In the genomic region with DNA sequence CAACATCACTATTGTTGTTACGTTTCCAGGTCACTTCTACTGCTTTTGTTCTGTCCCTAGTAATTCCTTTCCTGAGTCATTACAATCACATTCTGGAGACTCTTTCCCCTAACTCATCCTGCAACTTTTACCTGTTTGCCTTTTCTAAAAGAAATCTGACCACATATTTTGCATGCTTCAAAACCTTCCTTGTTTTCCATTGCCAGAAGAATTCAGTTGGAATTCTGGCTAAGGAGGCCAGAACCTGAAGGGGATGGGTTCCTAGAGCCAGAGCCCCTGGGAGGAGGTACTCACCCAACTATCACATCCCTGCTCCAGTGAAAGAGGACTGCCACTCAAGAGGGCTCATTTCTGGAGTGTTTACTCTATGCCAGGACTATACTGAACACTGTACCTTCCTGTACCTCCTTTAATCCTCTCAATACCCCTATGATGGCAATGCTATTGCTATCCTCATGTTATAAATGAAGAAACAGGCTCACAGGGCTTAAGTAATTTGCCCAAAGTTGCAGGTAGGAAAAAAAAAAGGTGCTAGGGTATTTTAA, we compare ENCODE assay signal across 24 cellular contexts. TPM values are rescaled to one million over a fixed set of nuclear protein-coding genes. Genes with fewer than 3 reads are reported as not detected.
A peak's percentile ranks its signal among the peaks of the same experiment; 100 is the strongest.
DNase-seq lines count a peak whose midpoint lies in the region; ATAC-seq and TF ChIP-seq lines count a peak whose summit lies in the region.
"Had no signal": no experiment of that assay in that cellular context is flagged by ENCODE, and none has a peak within 500 bp of the region (broad histone marks: within the 10 kb centered on the region; RNA-seq: fewer than 3 reads in every experiment).

No MANE protein-coding gene starts in this region.

- no peak overlapping the region for H3K4me3 Mint-ChIP-seq in stimulated activated memory B cell treated with anti-CD40 and anti-IgM and Interleukin-4, amounts not matched to agents 10 μg/mL and 1 μg/mL and 100 μg/mL, for 72 hours
- H3K4me3 Mint-ChIP-seq: activated naive CD4-positive, alpha-beta T cell treated with anti-CD3 and anti-CD28 coated beads, Interleukin-2, amount 50 U/mL, for 24 hours; activated T-cell treated with anti-CD3 and anti-CD28 coated beads, Interleukin-2, amount 50 U/mL, for 4 hours; endodermal cell; T-helper 1 cell treated with Interleukin-12 subunit alpha and Interleukin-12 subunit beta and Interleukin-4 antibody, amounts not matched to agents 30 μg/mL and 1 μg/mL, for 36 hours had no signal

- no peaks in the 10 kb centered on the region for H3K27me3 Mint-ChIP-seq in stimulated activated memory B cell treated with anti-CD40 and anti-IgM and Interleukin-4, amounts not matched to agents 10 μg/mL and 1 μg/mL and 100 μg/mL, for 72 hours

- no peak overlapping the region for H2AFZ ChIP-seq in OCI-LY3 (ENCODE audit: low read depth, low read length)

- ATAC-seq in esophagus mucosa (peak; percentile 42), HG02870 (IDR thresholded peaks at IDR 0.05; ENCODE audit: unreplicated experiment) (no peak), gastroesophageal sphincter (no peak)
- no peak for ATAC-seq in stimulated activated memory B cell treated with anti-CD40 and anti-IgM and Interleukin-4, amounts not matched to agents 10 μg/mL and 1 μg/mL and 100 μg/mL, for 72 hours
- ATAC-seq: A549 had no signal

- DNase-seq in NCI-H510A treated with DMSO at 0.1 percent for 48 hours (lab: John Stamatoyannopoulos, UW), result peak; percentile 7
- DNase-seq in NCI-H510A (lab: John Stamatoyannopoulos, UW), result no peak
- no peak for DNase-seq in D341Med (ENCODE audit: low spot score)
- DNase-seq: activated CD4-positive, alpha-beta T cell treated with anti-CD3 and anti-CD28 coated beads for 1 hour; activated T-cell treated with anti-CD3 and anti-CD28 coated beads, Interleukin-2, amount 50 U/mL, for 4 hours; BE2C; endodermal cell; kidney glomerular epithelial cell; NCI-H1436; NCI-H2171; NCI-H526; occipital lobe; uterus had no signal

- H3K27me3 ChIP-seq in OCI-LY3 (ENCODE audit: low read depth, low read length), result peaks cover 39% of the 10 kb centered on the region
- H3K27me3 ChIP-seq in gastroesophageal sphincter, result no peaks in the 10 kb centered on the region
- H3K27me3 ChIP-seq: BE2C, suprapubic skin, uterus had no signal

- H3K9me3 Mint-ChIP-seq in stimulated activated memory B cell treated with anti-CD40 and anti-IgM and Interleukin-4, amounts not matched to agents 10 μg/mL and 1 μg/mL and 100 μg/mL, for 72 hours, result peaks cover 8% of the 10 kb centered on the region

- peaks cover 6% of the 10 kb centered on the region for H3K36me3 Mint-ChIP-seq in stimulated activated memory B cell treated with anti-CD40 and anti-IgM and Interleukin-4, amounts not matched to agents 10 μg/mL and 1 μg/mL and 100 μg/mL, for 72 hours
- H3K36me3 Mint-ChIP-seq: activated naive CD4-positive, alpha-beta T cell treated with anti-CD3 and anti-CD28 coated beads, Interleukin-2, amount 50 U/mL, for 24 hours had no signal

- H3K4me2 ChIP-seq in OCI-LY3 (ENCODE audit: low read length), result peak overlapping the region; percentile 48; the same call in 1 of the 2 replicates
- H3K4me2 ChIP-seq: A549 had no signal

- no peak overlapping the region for H3K27ac ChIP-seq in OCI-LY3 (ENCODE audit: low read length)
- no peak overlapping the region for H3K27ac ChIP-seq in gastroesophageal sphincter
- H3K27ac ChIP-seq: A549, suprapubic skin, uterus had no signal

- no peak overlapping the region for H3K4me3 ChIP-seq in OCI-LY3 (ENCODE audit: low read length)
- no peak overlapping the region for H3K4me3 ChIP-seq in gastroesophageal sphincter
- H3K4me3 ChIP-seq: A549, skin epidermis, suprapubic skin, uterus had no signal

- TF ChIP-seq EP300 in gastroesophageal sphincter (IDR thresholded peaks at IDR 0.05), result no peak

- H3K4me1 Mint-ChIP-seq in stimulated activated memory B cell treated with anti-CD40 and anti-IgM and Interleukin-4, amounts not matched to agents 10 μg/mL and 1 μg/mL and 100 μg/mL, for 72 hours, result peaks cover 39% of the 10 kb centered on the region

- no peak for TF ChIP-seq POLR2A in gastroesophageal sphincter (IDR thresholded peaks at IDR 0.05)

- H3K9ac ChIP-seq in OCI-LY3 (ENCODE audit: low read length), result no peak overlapping the region

- peak overlapping the region; percentile 78 for H3K27ac Mint-ChIP-seq in stimulated activated memory B cell treated with anti-CD40 and anti-IgM and Interleukin-4, amounts not matched to agents 10 μg/mL and 1 μg/mL and 100 μg/mL, for 72 hours
- H3K27ac Mint-ChIP-seq: activated naive CD4-positive, alpha-beta T cell treated with anti-CD3 and anti-CD28 coated beads, Interleukin-2, amount 50 U/mL, for 24 hours; endodermal cell had no signal

- H3K79me2 ChIP-seq in OCI-LY3 (ENCODE audit: low read length), result no peaks in the 10 kb centered on the region

- WGBS in gastroesophageal sphincter (ENCODE audit: low coverage in 1 of 2), 2 donors, result 79% methylated on average over 1 of the region's 1 CpG; no CpG with 5 or more reads in 1 of the 2 donors

- no peak for TF ChIP-seq CTCF in OCI-LY3 (IDR thresholded peaks at IDR 0.05; ENCODE audit: low read depth, low read length)
- no peak for TF ChIP-seq CTCF in gastroesophageal sphincter (IDR thresholded peaks at IDR 0.05)

- H3K4me1 ChIP-seq in OCI-LY3 (ENCODE audit: low read length) (peaks cover 18% of the 10 kb centered on the region), gastroesophageal sphincter (no peaks in the 10 kb centered on the region)
- H3K4me1 ChIP-seq: A549, BE2C, uterus had no signal

- H3K36me3 ChIP-seq in OCI-LY3 (replicated peaks; ENCODE audit: low read depth, low read length), result no peaks in the 10 kb centered on the region
- no peaks in the 10 kb centered on the region for H3K36me3 ChIP-seq in gastroesophageal sphincter
- H3K36me3 ChIP-seq: BE2C, suprapubic skin, uterus had no signal

- H3K9me3 ChIP-seq in OCI-LY3 (ENCODE audit: insufficient read depth, low read length), result no peaks in the 10 kb centered on the region
- H3K9me3 ChIP-seq in gastroesophageal sphincter, result no peaks in the 10 kb centered on the region
- H3K9me3 ChIP-seq: suprapubic skin, uterus had no signal

- H4K20me1 ChIP-seq in OCI-LY3 (ENCODE audit: insufficient read depth, low read length), result 0 out of 2 replicates have a peak, but pooled peaks cover 5% of the 10 kb centered on the region

RNA-seq across cellular contexts. Expression of a gene that starts 42.8 kb away (rescaled TPM):
- total RNA-seq in esophagus mucosa, result 106 TPM
- total RNA-seq in gastroesophageal sphincter, result 10 to 100 TPM; 16.2 to 32.8 (median 25.0) TPM
- total RNA-seq: G401 had no signal
